Comparison of ENCODE assay signal across 1 cellular context in the genomic region with DNA sequence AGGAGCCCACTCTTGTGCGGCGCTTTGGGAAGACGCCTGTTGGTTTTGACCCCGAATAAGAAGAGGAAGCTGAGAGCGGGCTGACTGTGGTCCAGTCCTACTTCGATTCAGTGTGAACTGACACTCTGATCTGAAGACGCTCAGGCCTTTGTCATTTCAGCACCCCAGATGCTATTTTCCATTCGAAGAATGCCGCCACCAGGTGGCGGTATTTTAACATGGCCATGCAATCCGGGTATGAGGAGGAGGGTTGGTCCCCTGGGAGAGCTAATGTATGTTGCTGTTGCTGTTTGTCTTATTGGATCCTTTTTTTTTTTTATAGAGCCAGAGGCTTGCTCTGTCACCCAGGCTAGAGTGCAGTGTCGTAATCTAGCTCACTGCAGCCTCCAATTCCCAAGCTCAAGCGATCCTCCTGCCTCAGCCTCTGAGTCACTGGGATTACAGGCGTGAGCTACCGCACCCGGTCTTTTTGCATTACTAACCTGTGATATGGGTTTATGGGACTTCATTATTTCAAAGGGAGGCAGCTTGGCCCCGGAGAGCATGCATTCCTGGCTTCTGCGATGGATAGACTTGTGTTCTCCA.
A peak's percentile ranks its signal among the peaks of the same experiment; 100 is the strongest.
TF ChIP-seq lines count a peak whose summit lies in the region.

No MANE protein-coding gene starts in this region.

TF ChIP-seq in HEK293T, 16 proteins besides CTCF, POLR2A, EP300 and RAD21 (continued from another document):
- TF ChIP-seq ZNF384 (IDR thresholded peaks at IDR 0.05) (peak; percentile 74), L3MBTL2 (conservative IDR thresholded peaks at IDR 0.05) (peak; percentile 62)
